In genomic region chr17:75459246-75459589, GRCh38 we compare ENCODE assay signal across 14 cellular contexts. TPM values are rescaled to one million over a fixed set of nuclear protein-coding genes. Genes with fewer than 3 reads are reported as not detected.
DNase-seq lines count a peak whose midpoint lies in the region; ATAC-seq, FAIRE-seq and TF ChIP-seq lines count a peak whose summit lies in the region.
"Had no signal": no experiment of that assay in that cellular context is flagged by ENCODE, and none has a peak within 500 bp of the region (broad histone marks: within the 10 kb centered on the region; RNA-seq: fewer than 3 reads in every experiment).

No MANE protein-coding gene starts in this region.

- peak overlapping the region; percentile 94 for H3K4me2 ChIP-seq in GM12878 (ENCODE audit: control insufficient read depth, insufficient read depth)

- H3K36me3 ChIP-seq in GM12878 (ENCODE audit: control insufficient read depth in 2 of 2, insufficient read depth in 2 of 2, low read length in 1 of 2) (no peaks in the 10 kb centered on the region), right lobe of liver (no peaks in the 10 kb centered on the region), subcutaneous abdominal adipose tissue (ENCODE audit: control insufficient read depth in 5 of 5, insufficient read depth in 5 of 5, low read length in 5 of 5) (no peaks in the 10 kb centered on the region)
- H3K36me3 ChIP-seq: ovary had no signal

- TF ChIP-seq POLR2A in GM12878 (IDR thresholded peaks at IDR 0.05; ENCODE audit: low read depth, low read length): no peak
- TF ChIP-seq POLR2A in right lobe of liver (IDR thresholded peaks at IDR 0.05): no peak

- H3K9me3 ChIP-seq in GM12878 (replicated peaks; ENCODE audit: control insufficient read depth, insufficient read depth, low read length) (no peaks in the 10 kb centered on the region), right lobe of liver (no peaks in the 10 kb centered on the region), subcutaneous abdominal adipose tissue (ENCODE audit: control insufficient read depth in 5 of 5, low read length in 5 of 5) (no peaks in the 10 kb centered on the region)
- H3K9me3 ChIP-seq: ovary had no signal

- POLR2A ChIA-PET in GM12878 (lab: Charles Lee): interaction anchor here (0.6 to 1.9 kb wide), 4 partner anchors 18 to 180 kb away, joined by 3 to 7 read pairs (median 4); no protein-coding TSS in a partner anchor

- RAD21 ChIA-PET in GM12878 (lab: Charles Lee; ENCODE audit: unreplicated experiment): interaction anchor here (0.7 to 1.4 kb wide), 2 partner anchors 37 to 170 kb away, joined by 3 to 4 read pairs; partner anchors contain the start of gene SLC25A19

- H3K27me3 ChIP-seq in HL-60 (ENCODE audit: insufficient read depth, poor library complexity, severe bottlenecking) (no peaks in the 10 kb centered on the region), GM12878 (replicated peaks in 1 of 2; ENCODE audit: control insufficient read depth in 2 of 2, insufficient read depth in 2 of 2, low read length in 1 of 2) (no peaks in the 10 kb centered on the region), right lobe of liver (no peaks in the 10 kb centered on the region), subcutaneous abdominal adipose tissue (ENCODE audit: control insufficient read depth in 5 of 5, insufficient read depth in 4 of 5, low read length in 5 of 5) (no peaks in the 10 kb centered on the region)
- H3K27me3 ChIP-seq: ovary had no signal

- peak overlapping the region; percentile 24 for H2AFZ ChIP-seq in GM12878 (ENCODE audit: control insufficient read depth, low read depth, low read length)

- in situ Hi-C loops in GM12878 (cut with MboI): no loop called here

- TF ChIP-seq RAD21 in GM12878 (IDR thresholded peaks at IDR 0.05; ENCODE audit: insufficient read depth, low read depth, low read length): no peak

- H3K4me3 ChIP-seq in HL-60 (replicated peaks; ENCODE audit: insufficient read depth, low read length) (no peak overlapping the region), GM12878 (no peak overlapping the region), right lobe of liver (no peak overlapping the region), subcutaneous abdominal adipose tissue (ENCODE audit: low read depth in 1 of 5, low read length in 5 of 5) (no peak overlapping the region)
- H3K4me3 ChIP-seq: ovary had no signal

- WGBS in GM12878 (ENCODE audit: insufficient coverage, insufficient replicate concordance, low lambda C conversion rate, missing lambda C conversion rate): 37% methylated on average over 1 of the region's 1 CpG
- WGBS in right lobe of liver (ENCODE audit: insufficient coverage, low coverage, low lambda C conversion rate, missing lambda C conversion rate): 60% methylated on average over 1 of the region's 1 CpG

- SMC1A ChIA-PET in GM12878 (lab: Charles Lee; ENCODE audit: uncharacterized antibody, unreplicated experiment): interaction anchor here (1.0 to 2.0 kb wide), 3 partner anchors 13 to 44 kb away, joined by 3 to 8 read pairs (median 4); no protein-coding TSS in a partner anchor

- H3K79me2 ChIP-seq in GM12878 (ENCODE audit: control insufficient read depth, insufficient read depth, low read length): peaks cover 14% of the 10 kb centered on the region

- DNase-seq in HL-60 (ENCODE audit: low read depth in 1 of 2, low spot score in 1 of 2): no peak
- no peak for DNase-seq in GM12878 (ENCODE audit: low read depth, low spot score)
- no peak for DNase-seq in right lobe of liver
- no peak for DNase-seq in Kasumi-1 (lab: John Stamatoyannopoulos, UW)
- DNase-seq in nucleus accumbens (lab: John Stamatoyannopoulos, UW): no peak
- no peak for DNase-seq in AG20443 (ENCODE audit: low spot score)
- no peak for DNase-seq in stimulated activated CD8-positive, alpha-beta memory T cell treated with anti-CD3 and anti-CD28 coated beads, Interleukin-4, amount 100 ng/mL, for 48 hours
- DNase-seq: activated CD4-positive, alpha-beta T cell treated with anti-CD3 and anti-CD28 coated beads, Interleukin-2, amount 50 U/mL, for 4 hours; activated effector memory CD4-positive, alpha-beta T cell treated with Interleukin-2 at 50 U/mL for 16 hours; NCI-H446; ovary; stimulated activated CD4-positive, alpha-beta T cell treated with anti-CD3 and anti-CD28 coated beads, Interleukin-2, amount 100 ng/mL, for 24 hours; stimulated activated naive CD8-positive, alpha-beta T cell treated with anti-CD3 and anti-CD28 coated beads, Interleukin-15, Interleukin-2, amounts not matched to agents 100 U/mL and 50 U/mL, for 24 hours had no signal

- CTCF ChIA-PET in GM12878 (lab: Yijun Ruan, JAX): interaction anchor here (0.6 to 1.4 kb wide), 7 partner anchors 31 to 195 kb away, joined by 3 to 7 read pairs (median 4); partner anchors contain the start of genes SLC25A19, SMIM5 and TSEN54

- H4K20me1 ChIP-seq in GM12878 (ENCODE audit: control insufficient read depth, insufficient read depth): no peaks in the 10 kb centered on the region

- intact Hi-C loops in GM12878 (cut with micrococcal nuclease; ENCODE audit: unreplicated experiment): no loop called here
- intact Hi-C loops in right lobe of liver (cut with DNase I): no loop called here

- peak overlapping the region; percentile 18 for H3K27ac ChIP-seq in HL-60 (replicated peaks)
- peak overlapping the region; percentile 69 for H3K27ac ChIP-seq in GM12878 (ENCODE audit: control insufficient read depth, insufficient read depth)
- peak overlapping the region in 2 of 3 donors; percentile 13 to 16 for H3K27ac ChIP-seq in right lobe of liver
- H3K27ac ChIP-seq in subcutaneous abdominal adipose tissue (ENCODE audit: low read depth, low read length): peak overlapping the region; percentile 93
- H3K27ac ChIP-seq: ovary had no signal

- no peak for FAIRE-seq in GM12878 (lab: Jason Lieb, UNC)

- ATAC-seq in GM12878 (no peak), right lobe of liver (no peak)
- ATAC-seq: stimulated activated naive CD8-positive, alpha-beta T cell treated with anti-CD3 and anti-CD28 coated beads, Interleukin-15, Interleukin-2, amounts not matched to agents 100 U/mL and 50 U/mL, for 24 hours had no signal

- TF ChIP-seq CTCF in HL-60 (IDR thresholded peaks at IDR 0.05; ENCODE audit: insufficient read depth, low read length): no peak
- no peak for TF ChIP-seq CTCF in GM12878 (IDR thresholded peaks at IDR 0.05 in 2 of 3, conservative IDR thresholded peaks at IDR 0.05 in 1 of 3; ENCODE audit: control insufficient read depth in 2 of 3, extremely low read depth in 1 of 3, insufficient read depth in 1 of 3, low read depth in 3 of 3, low read length in 3 of 3)
- no peak for TF ChIP-seq CTCF in right lobe of liver (IDR thresholded peaks at IDR 0.05)

- H3K9ac ChIP-seq in GM12878 (ENCODE audit: control insufficient read depth, insufficient read depth, low read length) (no peak overlapping the region; the same call in 1 of the 2 replicates), subcutaneous abdominal adipose tissue (ENCODE audit: low read length in 5 of 5) (peak overlapping the region in 4 of 5 donors; percentile 66 to 80 (median 74))

- no TSS peak for BruUV-seq in GM12878 (replicated peaks; lab: Mats Ljungman, UMichigan)

- no peak for TF ChIP-seq EP300 in GM12878 (IDR thresholded peaks at IDR 0.05; ENCODE audit: borderline replicate concordance in 1 of 2, control insufficient read depth in 1 of 2, low read depth in 2 of 2, low read length in 2 of 2)

- H3K4me1 ChIP-seq in GM12878 (ENCODE audit: control insufficient read depth, insufficient read depth, low read length) (peaks cover 36% of the 10 kb centered on the region), right lobe of liver (peaks cover 0 to 21% (median 0%) of the 10 kb centered on the region in 4 donors), subcutaneous abdominal adipose tissue (ENCODE audit: control insufficient read depth in 5 of 5, insufficient read depth in 5 of 5, low read length in 5 of 5) (peaks cover 7 to 51% (median 45%) of the 10 kb centered on the region in 5 donors)

RNA-seq across cellular contexts. Expression of gene TMEM94, which starts 2.8 kb away (rescaled TPM):
- 124 and 144 TPM in 2 replicates for total RNA-seq in GM12878 (2013; cell fraction: nucleolus; rRNA removed)
- 23.9 and 31.4 TPM in 2 replicates for total RNA-seq in GM12878 (2014; rRNA removed)
- total RNA-seq in GM12878 (2014; rRNA removed; fragmentation: Illumina TruSeq; extraction: Trizol): 15.4 and 15.8 TPM in 2 replicates
- 59.0 and 70.7 TPM in 2 replicates for total RNA-seq in GM12878 (2021)
- 23.7 TPM for polyA plus RNA-seq in GM12878 (2011; ENCODE audit: low read depth)
- 9.8 and 21.9 TPM in 2 replicates for polyA plus RNA-seq in GM12878 (2011; rRNA removed)
- 23.8 and 24.1 TPM in 2 replicates for polyA plus RNA-seq in GM12878 (2011; cell fraction: cytosol; rRNA removed)
- polyA plus RNA-seq in GM12878 (2011; cell fraction: nucleus; rRNA removed): 363 and 387 TPM in 2 replicates
- 63.2 and 64.4 TPM in 2 replicates for polyA plus RNA-seq in GM12878 (2012)
- 11.9 and 46.5 TPM in 2 replicates for polyA plus RNA-seq in GM12878 (2014; fragmentation: Illumina TruSeq; extraction: Trizol)
- 1 to 10 TPM in 1 of 2 experiments, under 1 TPM in 1; 0.31 to 2.3 TPM for polyA plus RNA-seq in GM12878 (2014; fragmentation: Nextera tagmentation; extraction: Ambion mirVana)
- 41.7 and 50.5 TPM in 2 replicates for polyA plus RNA-seq in GM12878 (2014; rRNA removed)
- 10 to 100 TPM; 21.2 to 26.9 TPM for polyA plus RNA-seq in GM12878 (2016; fragmentation: Nextera tagmentation; extraction: Ambion mirVana)
- 21.6 and 44.4 TPM in 2 replicates for polyA minus RNA-seq in GM12878 (2011; rRNA and poly(A)+ RNA removed)
- 19.4 and 25.9 TPM in 2 replicates for polyA minus RNA-seq in GM12878 (2011; cell fraction: cytosol; rRNA and poly(A)+ RNA removed)
- 49.2 and 74.5 TPM in 2 replicates for polyA minus RNA-seq in GM12878 (2011; cell fraction: nucleus; rRNA and poly(A)+ RNA removed)
- total RNA-seq in right lobe of liver: 10 to 100 TPM; 24.2 to 47.1 (median 29.6) TPM

RNA-seq across cellular contexts. Expression of gene GRB2, which starts 53.7 kb away (rescaled TPM):
- total RNA-seq in GM12878 (2013; cell fraction: nucleolus; rRNA removed): 189 and 244 TPM in 2 replicates
- 161 and 168 TPM in 2 replicates for total RNA-seq in GM12878 (2014; rRNA removed)
- 113 and 118 TPM in 2 replicates for total RNA-seq in GM12878 (2014; rRNA removed; fragmentation: Illumina TruSeq; extraction: Trizol)
- total RNA-seq in GM12878 (2021): 207 and 214 TPM in 2 replicates
- 75.8 TPM for polyA plus RNA-seq in GM12878 (2011; ENCODE audit: low read depth)
- polyA plus RNA-seq in GM12878 (2011; rRNA removed): 133 and 196 TPM in 2 replicates
- polyA plus RNA-seq in GM12878 (2011; cell fraction: cytosol; rRNA removed): 121 and 130 TPM in 2 replicates
- polyA plus RNA-seq in GM12878 (2011; cell fraction: nucleus; rRNA removed): 40.5 and 43.7 TPM in 2 replicates
- 118 and 123 TPM in 2 replicates for polyA plus RNA-seq in GM12878 (2012)
- 141 and 201 TPM in 2 replicates for polyA plus RNA-seq in GM12878 (2014; fragmentation: Illumina TruSeq; extraction: Trizol)
- 100 to 1,000 TPM; 113 to 152 TPM for polyA plus RNA-seq in GM12878 (2014; fragmentation: Nextera tagmentation; extraction: Ambion mirVana)
- polyA plus RNA-seq in GM12878 (2014; rRNA removed): 164 and 180 TPM in 2 replicates
- 100 to 1,000 TPM; 263 to 268 TPM for polyA plus RNA-seq in GM12878 (2016; fragmentation: Nextera tagmentation; extraction: Ambion mirVana)
- 52.6 and 94.4 TPM in 2 replicates for polyA minus RNA-seq in GM12878 (2011; rRNA and poly(A)+ RNA removed)
- polyA minus RNA-seq in GM12878 (2011; cell fraction: cytosol; rRNA and poly(A)+ RNA removed): 19.2 and 20.6 TPM in 2 replicates
- polyA minus RNA-seq in GM12878 (2011; cell fraction: nucleus; rRNA and poly(A)+ RNA removed): 31.8 and 65.3 TPM in 2 replicates
- total RNA-seq in right lobe of liver: 10 to 100 TPM; 42.4 to 70.5 (median 53.8) TPM

RNA-seq across cellular contexts. Expression of gene CASKIN2, which starts 56.1 kb away (rescaled TPM):
- total RNA-seq in GM12878 (2013; cell fraction: nucleolus; rRNA removed): 0.65 and 2.0 TPM in 2 replicates
- total RNA-seq in GM12878 (2014; rRNA removed) (0.44 and 1.4 TPM in 2 replicates), GM12878 (2014; rRNA removed; fragmentation: Illumina TruSeq; extraction: Trizol) (0.18 and 0.23 TPM in 2 replicates), GM12878 (2021) (0.80 and 1.8 TPM in 2 replicates), right lobe of liver (10 to 100 TPM in 4 of 6 experiments, 1 to 10 TPM in 2; 9.0 to 26.0 (median 12.0) TPM)
- 0.39 TPM for polyA plus RNA-seq in GM12878 (2011; ENCODE audit: low read depth)
- polyA plus RNA-seq in GM12878 (2011; rRNA removed) (0.10 TPM in 1 of 2 replicates, not detected in the other), GM12878 (2014; fragmentation: Illumina TruSeq; extraction: Trizol) (0.14 and 0.16 TPM in 2 replicates), GM12878 (2014; fragmentation: Nextera tagmentation; extraction: Ambion mirVana) (under 1 TPM in 1 of 2 experiments, not detected in 1; 0.02 TPM), GM12878 (2014; rRNA removed) (0.93 and 2.7 TPM in 2 replicates), GM12878 (2016; fragmentation: Nextera tagmentation; extraction: Ambion mirVana) (under 1 TPM; 0.44 to 0.56 TPM)
- 0.03 and 0.12 TPM in 2 replicates for polyA plus RNA-seq in GM12878 (2011; cell fraction: cytosol; rRNA removed)
- 0.59 and 0.84 TPM in 2 replicates for polyA plus RNA-seq in GM12878 (2011; cell fraction: nucleus; rRNA removed)
- polyA plus RNA-seq in GM12878 (2012): 0.31 and 0.46 TPM in 2 replicates
- polyA minus RNA-seq in GM12878 (2011; rRNA and poly(A)+ RNA removed): not detected in 2 replicates
- not detected in 2 replicates for polyA minus RNA-seq in GM12878 (2011; cell fraction: cytosol; rRNA and poly(A)+ RNA removed)
- polyA minus RNA-seq in GM12878 (2011; cell fraction: nucleus; rRNA and poly(A)+ RNA removed): 0.12 and 0.57 TPM in 2 replicates

RNA-seq across cellular contexts. Expression of gene TSEN54, which starts 57.1 kb away (rescaled TPM):
- total RNA-seq in GM12878 (2013; cell fraction: nucleolus; rRNA removed): 16.4 and 19.8 TPM in 2 replicates
- total RNA-seq in GM12878 (2014; rRNA removed) (42.1 and 43.2 TPM in 2 replicates), GM12878 (2014; rRNA removed; fragmentation: Illumina TruSeq; extraction: Trizol) (21.4 and 26.1 TPM in 2 replicates), GM12878 (2021) (37.3 and 41.2 TPM in 2 replicates), right lobe of liver (10 to 100 TPM in 4 of 6 experiments, 1 to 10 TPM in 2; 8.5 to 13.6 (median 10.2) TPM)
- polyA plus RNA-seq in GM12878 (2011; ENCODE audit: low read depth): 12.7 TPM
- polyA plus RNA-seq in GM12878 (2011; rRNA removed) (25.4 and 45.7 TPM in 2 replicates), GM12878 (2014; fragmentation: Illumina TruSeq; extraction: Trizol) (22.9 and 29.5 TPM in 2 replicates), GM12878 (2014; fragmentation: Nextera tagmentation; extraction: Ambion mirVana) (10 to 100 TPM in 1 of 2 experiments, 1 to 10 TPM in 1; 7.1 to 23.1 TPM), GM12878 (2014; rRNA removed) (42.4 and 52.2 TPM in 2 replicates), GM12878 (2016; fragmentation: Nextera tagmentation; extraction: Ambion mirVana) (10 to 100 TPM; 41.1 to 48.0 TPM)
- 41.7 and 53.0 TPM in 2 replicates for polyA plus RNA-seq in GM12878 (2011; cell fraction: cytosol; rRNA removed)
- polyA plus RNA-seq in GM12878 (2011; cell fraction: nucleus; rRNA removed): 54.8 and 62.1 TPM in 2 replicates
- polyA plus RNA-seq in GM12878 (2012): 20.1 and 23.9 TPM in 2 replicates
- 25.9 and 32.6 TPM in 2 replicates for polyA minus RNA-seq in GM12878 (2011; rRNA and poly(A)+ RNA removed)
- polyA minus RNA-seq in GM12878 (2011; cell fraction: cytosol; rRNA and poly(A)+ RNA removed): 6.8 and 18.3 TPM in 2 replicates
- polyA minus RNA-seq in GM12878 (2011; cell fraction: nucleus; rRNA and poly(A)+ RNA removed): 7.5 and 13.1 TPM in 2 replicates

Comparison
In these comparisons a context has a peak if more than half of its experiments do, and no peak if none do; other contexts are left out.
1. H3K27ac ChIP-seq: peak in every context shown above with its lines; median percentile 93 in subcutaneous abdominal adipose tissue; 69 in GM12878; 18 in HL-60; 14 in right lobe of liver.